Comparison of ENCODE assay signal across 1 cellular context in the genomic region with DNA sequence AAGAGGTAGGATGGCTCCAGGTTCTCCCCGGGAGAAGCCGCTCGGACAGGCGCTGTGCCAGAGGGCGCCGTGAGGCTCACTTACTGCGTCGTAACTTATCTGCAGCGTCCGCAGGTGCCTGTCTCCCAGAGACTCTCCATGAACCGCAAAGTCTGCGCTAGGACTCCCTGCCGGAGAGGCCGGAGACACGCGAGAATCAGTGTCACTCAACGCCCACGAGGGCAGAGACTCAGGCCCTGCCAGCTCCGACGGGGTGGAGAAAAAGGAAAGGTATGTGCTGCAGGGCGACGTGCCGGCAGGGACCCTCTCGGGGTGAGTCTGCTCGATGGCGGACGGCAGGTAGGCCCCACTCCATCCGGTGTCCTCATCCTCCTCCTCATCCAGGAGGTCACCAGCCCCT.
TF ChIP-seq lines count a peak whose summit lies in the region.

No MANE protein-coding gene starts in this region.

TF ChIP-seq in HepG2, 621 proteins besides CTCF, POLR2A, EP300 and RAD21:
- TF ChIP-seq AGO2 (optimal IDR thresholded peaks at IDR 0.05; ENCODE audit: low read depth, low read length) = peak; percentile 26
